Comparison of ENCODE assay signal across 32 cellular contexts in the genomic region with DNA sequence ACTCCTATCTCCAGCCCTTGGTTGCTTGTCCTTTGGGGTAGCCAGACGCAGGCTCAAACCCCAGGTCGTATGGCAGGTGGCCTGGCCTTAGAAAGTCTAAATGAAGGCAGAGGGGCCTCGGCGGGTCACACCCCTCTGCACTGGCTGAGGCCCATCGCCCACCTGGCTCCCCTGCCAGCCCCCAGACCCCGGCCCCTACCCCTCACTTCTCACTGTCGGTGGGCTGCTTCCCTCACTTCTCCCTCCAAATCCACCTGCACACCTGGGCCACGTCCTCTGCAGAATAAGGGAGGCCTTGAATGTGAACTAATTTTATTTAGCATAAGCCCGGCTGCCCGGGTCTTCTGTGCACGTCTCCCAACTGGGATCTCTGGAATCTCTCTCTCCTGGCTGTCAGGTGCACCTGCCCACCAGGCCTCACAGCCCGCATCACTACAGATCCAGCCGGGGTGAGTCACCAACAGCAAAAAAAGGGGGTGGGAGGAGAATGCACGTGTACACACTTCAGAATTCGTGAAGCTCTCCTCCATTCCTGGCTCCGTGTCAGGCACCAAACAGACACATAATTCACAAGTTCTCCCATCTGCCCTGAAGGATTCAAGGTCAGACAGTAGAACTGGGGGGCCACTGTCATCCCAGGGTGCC.
"Had no signal": no experiment of that assay in that cellular context is flagged by ENCODE, and none has a peak within 500 bp of the region (broad histone marks: within the 10 kb centered on the region; RNA-seq: fewer than 3 reads in every experiment).

No MANE protein-coding gene starts in this region.

- H3K4me1 Mint-ChIP-seq: brain; central memory CD8-positive, alpha-beta T cell had no signal

- H3K9me3 Mint-ChIP-seq: activated T-helper 1 cell treated with anti-CD3 and anti-CD28 coated beads, Interleukin-12 subunit alpha, Interleukin-12 subunit beta, Interleukin-2, Interleukin-4 antibody, amounts not matched to agents 30 ng/mL and 10 ng/mL and 1 ng/mL, durations not matched to agents 14 hours and 24 hours and 36 hours; central memory CD8-positive, alpha-beta T cell; T-helper 1 cell treated with Interleukin-12 subunit alpha and Interleukin-12 subunit beta and Interleukin-4 antibody, amounts not matched to agents 30 μg/mL and 1 μg/mL, for 36 hours had no signal

- H3K4me2 ChIP-seq: KMS-11 had no signal

- H3K9ac ChIP-seq: KMS-11 had no signal

- H3K4me3 ChIP-seq: MG63, SJSA1 had no signal

- ATAC-seq: activated CD8-positive, alpha-beta T cell treated with anti-CD3 and anti-CD28 coated beads, Interleukin-2, amount 10 ng/mL, durations not matched to agents 7 days and 5 days; Panc1; Right ventricle myocardium inferior; SK-N-SH treated with all-trans-retinoic acid at 6 μM for 48 hours had no signal

- H3K36me3 ChIP-seq: MG63, SJSA1 had no signal

- H3K36me3 Mint-ChIP-seq: activated naive CD8-positive, alpha-beta T cell; brain had no signal

- H3K4me1 ChIP-seq: SJSA1 had no signal

- H3K4me3 Mint-ChIP-seq: activated CD8-positive, alpha-beta T cell treated with anti-CD3 and anti-CD28 coated beads, Interleukin-2, amount 10 ng/mL, durations not matched to agents 7 days and 5 days; activated naive CD8-positive, alpha-beta T cell; activated T-helper 1 cell treated with anti-CD3 and anti-CD28 coated beads, Interleukin-12 subunit alpha, Interleukin-12 subunit beta, Interleukin-2, Interleukin-4 antibody, amounts not matched to agents 30 ng/mL and 10 ng/mL and 1 ng/mL, durations not matched to agents 14 hours and 24 hours and 36 hours; brain; central memory CD8-positive, alpha-beta T cell; T-helper 1 cell treated with Interleukin-12 subunit alpha and Interleukin-12 subunit beta and Interleukin-4 antibody, amounts not matched to agents 30 μg/mL and 1 μg/mL, for 36 hours had no signal

- H3K27me3 ChIP-seq: MG63 had no signal

- H3K9me3 ChIP-seq: MG63, SJSA1 had no signal

- H3K27ac Mint-ChIP-seq: activated CD8-positive, alpha-beta T cell treated with anti-CD3 and anti-CD28 coated beads, Interleukin-2, amount 10 ng/mL, durations not matched to agents 7 days and 5 days; activated naive CD8-positive, alpha-beta T cell; activated T-helper 1 cell treated with anti-CD3 and anti-CD28 coated beads, Interleukin-12 subunit alpha, Interleukin-12 subunit beta, Interleukin-2, Interleukin-4 antibody, amounts not matched to agents 30 ng/mL and 10 ng/mL and 1 ng/mL, durations not matched to agents 14 hours and 24 hours and 36 hours; brain; T-helper 1 cell treated with Interleukin-12 subunit alpha and Interleukin-12 subunit beta and Interleukin-4 antibody, amounts not matched to agents 30 μg/mL and 1 μg/mL, for 36 hours had no signal

- DNase-seq: activated CD4-positive, alpha-beta T cell treated with anti-CD3 and anti-CD28 coated beads for 48 hours; activated CD4-positive, alpha-beta T cell treated with anti-CD3 and anti-CD28 coated beads, Interleukin-2, amount 50 U/mL, for 4 hours; activated CD4-positive, CD25-positive, alpha-beta regulatory T cell treated with anti-CD3 and anti-CD28 coated beads, Interleukin-2, amount 50 U/mL, for 72 hours; activated CD8-positive, alpha-beta memory T cell treated with anti-CD3 and anti-CD28 coated beads, Interleukin-2, amount 50 U/mL, for 48 hours; activated CD8-positive, alpha-beta T cell treated with anti-CD3 and anti-CD28 coated beads, Interleukin-2, amount 10 ng/mL, durations not matched to agents 7 days and 5 days; activated effector memory CD4-positive, alpha-beta T cell treated with Interleukin-2 at 50 U/mL for 16 hours; activated naive CD4-positive, alpha-beta T cell treated with Interleukin-2 at 50 U/mL for 16 hours; activated T-cell treated with anti-CD3 and anti-CD28 coated beads, Interleukin-2, amount 50 U/mL, for 1 hour; amygdala; MG63; MV-4-11; NCI-H1092 treated with DMSO at 0.1 percent for 48 hours; NCI-H1436; NCI-H1694 treated with DMSO at 0.1 percent for 48 hours; NCI-H2081 treated with DMSO at 0.1 percent for 48 hours; NCI-H2171; NCI-H2227 treated with DMSO at 0.1 percent for 48 hours; NCI-H446 treated with DMSO at 0.1 percent for 48 hours; NCI-H524 treated with DMSO at 0.1 percent for 48 hours; NCI-H748 treated with DMSO at 0.1 percent for 48 hours; RPMI8226; SW 1271 had no signal

- H3K27ac ChIP-seq: KMS-11, SJSA1 had no signal
